Comparison of ENCODE assay signal across 23 cellular contexts in genomic region chr6:87165169-87165568, GRCh38. TPM values are rescaled to one million over a fixed set of nuclear protein-coding genes. Genes with fewer than 3 reads are reported as not detected.
DNase-seq lines count a peak whose midpoint lies in the region; ATAC-seq and TF ChIP-seq lines count a peak whose summit lies in the region.
"Had no signal": no experiment of that assay in that cellular context is flagged by ENCODE, and none has a peak within 500 bp of the region (broad histone marks: within the 10 kb centered on the region; RNA-seq: fewer than 3 reads in every experiment).

No MANE protein-coding gene starts in this region.

- H3K27ac Mint-ChIP-seq in activated CD4-positive, alpha-beta T cell treated with anti-CD3 and anti-CD28 coated beads, Interleukin-2, amount 10 ng/mL, durations not matched to agents 24 days and 14 days: peak overlapping the region; percentile 66
- peak overlapping the region in 1 of 3 donors; percentile 56 for H3K27ac Mint-ChIP-seq in CD4-positive, CD25-positive, alpha-beta regulatory T cell

- peaks cover 55% of the 10 kb centered on the region for H3K4me1 Mint-ChIP-seq in activated CD4-positive, alpha-beta T cell treated with anti-CD3 and anti-CD28 coated beads, Interleukin-2, amount 10 ng/mL, durations not matched to agents 24 days and 14 days
- peaks cover 63 to 95% (median 73%) of the 10 kb centered on the region in 4 donors for H3K4me1 Mint-ChIP-seq in CD4-positive, CD25-positive, alpha-beta regulatory T cell

- H3K4me1 ChIP-seq in CD4-positive, CD25-positive, alpha-beta regulatory T cell (ENCODE audit: control insufficient read depth, insufficient read depth, low read length, poor library complexity, severe bottlenecking): peaks cover 77% of the 10 kb centered on the region
- peaks cover 0 to 28% of the 10 kb centered on the region in 2 donors for H3K4me1 ChIP-seq in left lung

- H3K9me3 ChIP-seq in CD4-positive, CD25-positive, alpha-beta regulatory T cell (ENCODE audit: control insufficient read depth in 2 of 2, low read length in 2 of 2): no peaks in the 10 kb centered on the region
- H3K9me3 ChIP-seq in left lung: no peaks in the 10 kb centered on the region
- H3K9me3 ChIP-seq: MG63 had no signal

- no peaks in the 10 kb centered on the region for H3K27me3 ChIP-seq in CD4-positive, CD25-positive, alpha-beta regulatory T cell (ENCODE audit: control insufficient read depth, insufficient read depth, low read length)
- no peaks in the 10 kb centered on the region for H3K27me3 ChIP-seq in left lung
- H3K27me3 ChIP-seq: MG63 had no signal

- H3K36me3 ChIP-seq in CD4-positive, CD25-positive, alpha-beta regulatory T cell (ENCODE audit: control insufficient read depth, insufficient read depth, low read length): peaks cover 3% of the 10 kb centered on the region
- no peaks in the 10 kb centered on the region for H3K36me3 ChIP-seq in left lung

- intact Hi-C loops in activated CD4-positive, alpha-beta T cell treated with anti-CD3 and anti-CD28 coated beads, Interleukin-2, amount 10 ng/mL, durations not matched to agents 24 days and 14 days (cut with micrococcal nuclease): no loop called here
- intact Hi-C loops in left lung (cut with DNase I): no loop called here

- no peak overlapping the region for H3K27ac ChIP-seq in CD4-positive, CD25-positive, alpha-beta regulatory T cell (ENCODE audit: insufficient read depth, low read length, poor library complexity, severe bottlenecking)
- H3K27ac ChIP-seq in left lung: no peak overlapping the region

- H3K4me3 Mint-ChIP-seq in activated CD4-positive, alpha-beta T cell treated with anti-CD3 and anti-CD28 coated beads, Interleukin-2, amount 10 ng/mL, durations not matched to agents 24 days and 14 days: no peak overlapping the region
- peak overlapping the region; percentile 21 to 44 (median 34) for H3K4me3 Mint-ChIP-seq in CD4-positive, CD25-positive, alpha-beta regulatory T cell
- H3K4me3 Mint-ChIP-seq: CD14-positive monocyte had no signal

- no peak overlapping the region for H3K4me3 ChIP-seq in CD4-positive, CD25-positive, alpha-beta regulatory T cell (ENCODE audit: low read depth, low read length)
- H3K4me3 ChIP-seq in left lung: no peak overlapping the region
- H3K4me3 ChIP-seq: MG63 had no signal

- peaks cover 15% of the 10 kb centered on the region for H3K36me3 Mint-ChIP-seq in activated CD4-positive, alpha-beta T cell treated with anti-CD3 and anti-CD28 coated beads, Interleukin-2, amount 10 ng/mL, durations not matched to agents 24 days and 14 days (ENCODE audit: low read depth)
- peaks cover 9% of the 10 kb centered on the region for H3K36me3 Mint-ChIP-seq in CD4-positive, CD25-positive, alpha-beta regulatory T cell

- DNase-seq in activated CD4-positive, alpha-beta T cell treated with anti-CD3 and anti-CD28 coated beads, Interleukin-2, amount 10 ng/mL, durations not matched to agents 24 days and 14 days: no peak
- no peak for DNase-seq in activated CD4-positive, alpha-beta T cell treated with anti-CD3 and anti-CD28 coated beads, Interleukin-2, amount 50 U/mL, for 1 hour
- DNase-seq in CD4-positive, CD25-positive, alpha-beta regulatory T cell: no peak
- DNase-seq in OCI-M1 (lab: John Stamatoyannopoulos, UW) (peak; percentile 51), left lung (no peak), NAMALWA (ENCODE audit: low spot score) (no peak), COLO829 (ENCODE audit: low spot score) (no peak), left lobe of liver (ENCODE audit: low spot score) (no peak)
- DNase-seq: 8988T; GF-D8; HCEC 1CT; IMR-90; Karpas-422; MG63; NCI-H1092 treated with DMSO at 0.1 percent for 48 hours; NCI-H146; NCI-H2029 treated with DMSO at 0.1 percent for 48 hours; NCI-H2171 treated with DMSO at 0.1 percent for 48 hours; NCI-H446; NCI-H69; NK-92 treated with Interleukin-12 subunit alpha and Interleukin-12 subunit beta, amount 100 ng/mL, for 24 hours; SHP77 treated with DMSO at 0.1 percent for 48 hours had no signal

- H3K9me3 Mint-ChIP-seq in activated CD4-positive, alpha-beta T cell treated with anti-CD3 and anti-CD28 coated beads, Interleukin-2, amount 10 ng/mL, durations not matched to agents 24 days and 14 days: no peaks in the 10 kb centered on the region
- no peaks in the 10 kb centered on the region for H3K9me3 Mint-ChIP-seq in CD4-positive, CD25-positive, alpha-beta regulatory T cell
- H3K9me3 Mint-ChIP-seq: CD14-positive monocyte had no signal

- no peaks in the 10 kb centered on the region for H3K27me3 Mint-ChIP-seq in activated CD4-positive, alpha-beta T cell treated with anti-CD3 and anti-CD28 coated beads, Interleukin-2, amount 10 ng/mL, durations not matched to agents 24 days and 14 days
- no peaks in the 10 kb centered on the region for H3K27me3 Mint-ChIP-seq in CD4-positive, CD25-positive, alpha-beta regulatory T cell

- TF ChIP-seq CTCF in left lung (IDR thresholded peaks at IDR 0.05): no peak

- ATAC-seq in CD4-positive, CD25-positive, alpha-beta regulatory T cell (ENCODE audit: low read depth in 2 of 2): no peak
- ATAC-seq in left lung: peak; percentile 41
- ATAC-seq in left lobe of liver: no peak

RNA-seq across cellular contexts. Expression of gene ZNF292, which starts 9.8 kb away (rescaled TPM):
- total RNA-seq in activated CD4-positive, alpha-beta T cell treated with anti-CD3 and anti-CD28 coated beads, Interleukin-2, amount 10 ng/mL, durations not matched to agents 24 days and 14 days: 61.2 and 63.7 TPM in 2 replicates
- 119 TPM for total RNA-seq in CD4-positive, CD25-positive, alpha-beta regulatory T cell
- 10 to 100 TPM; 25.6 to 44.1 (median 29.4) TPM for polyA plus RNA-seq in CD4-positive, CD25-positive, alpha-beta regulatory T cell
- total RNA-seq in left lung (10 to 100 TPM; 25.2 to 29.1 TPM), left lobe of liver (12.9 TPM)
